In the genomic region with DNA sequence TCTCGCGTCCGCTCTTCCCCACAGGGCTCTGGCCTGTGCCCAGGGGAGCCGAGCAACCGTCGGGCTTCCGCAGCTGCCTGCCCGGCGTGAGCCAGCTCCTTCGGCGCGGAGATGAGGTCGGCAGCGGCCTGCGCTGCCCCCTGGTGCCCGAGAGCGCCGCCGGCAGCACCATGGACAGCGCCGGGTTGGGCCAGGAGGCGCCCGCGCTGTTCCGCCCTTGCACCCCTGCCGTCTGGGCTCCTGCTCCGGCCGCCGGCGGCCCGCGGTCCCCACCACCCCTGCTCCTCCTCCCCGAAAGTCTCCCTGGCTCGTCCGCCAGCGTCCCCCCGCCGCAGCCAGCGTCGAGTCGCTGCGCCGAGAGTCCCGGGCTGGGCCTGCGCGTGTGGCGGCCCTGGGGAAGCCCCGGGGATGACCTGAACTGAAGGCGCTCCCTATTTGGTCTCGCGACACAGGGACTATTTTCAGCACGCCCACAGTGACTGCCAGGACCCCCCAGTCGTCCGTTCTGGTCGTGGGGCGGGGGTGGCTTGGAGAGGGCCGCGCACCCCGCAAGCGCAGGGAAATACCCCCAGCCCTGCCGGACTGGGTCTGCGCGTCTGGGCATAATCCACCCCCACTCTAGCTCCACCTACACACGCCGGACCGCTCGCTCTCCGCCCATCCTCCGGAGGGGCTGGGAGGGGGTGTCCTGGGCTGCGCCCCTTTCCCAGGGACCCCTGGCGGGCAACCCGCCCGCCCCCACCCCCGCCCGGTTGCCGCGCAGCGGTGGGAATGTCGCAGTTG, we compare ENCODE assay signal across 8 cellular contexts. TPM values are rescaled to one million over a fixed set of nuclear protein-coding genes. Genes with fewer than 3 reads are reported as not detected.
DNase-seq lines count a peak whose midpoint lies in the region; ATAC-seq, FAIRE-seq and TF ChIP-seq lines count a peak whose summit lies in the region.

No MANE protein-coding gene starts in this region.

- ATAC-seq in GM18909 (IDR thresholded peaks at IDR 0.05; ENCODE audit: poor library complexity, unreplicated experiment): peak; percentile 55

- peak; percentile 82 for TF ChIP-seq CTCF in AG09309 (IDR thresholded peaks at IDR 0.05; ENCODE audit: control insufficient read depth, insufficient read depth, low read depth, low read length, missing control alignments)
- peak; percentile 56 for TF ChIP-seq CTCF in KMS-11 (conservative IDR thresholded peaks at IDR 0.05; ENCODE audit: low read depth, low read length)
- peak; percentile 74 for TF ChIP-seq CTCF in glutamatergic neuron (IDR thresholded peaks at IDR 0.05; ENCODE audit: partially characterized antibody, unreplicated experiment)

- DNase-seq in AG09309 (ENCODE audit: low read depth): no peak
- DNase-seq in SJSA1 (ENCODE audit: low read depth in 1 of 2, low spot score in 2 of 2): peak; percentile 62 to 82
- peak; percentile 80 for DNase-seq in activated naive CD4-positive, alpha-beta T cell treated with Interleukin-2 at 50 U/mL for 16 hours
- DNase-seq in glutamatergic neuron: peak; percentile 89
- peak; percentile 95 for DNase-seq in posterior vena cava (ENCODE audit: low spot score)
- peak; percentile 84 for DNase-seq in urothelium cell line (ENCODE audit: low spot score)

- H3K4me1 ChIP-seq in KMS-11 (ENCODE audit: low read depth, poor library complexity, severe bottlenecking) (peaks cover 11% of the 10 kb centered on the region), SJSA1 (replicated peaks) (peaks cover 14% of the 10 kb centered on the region)

- no peak overlapping the region for H3K9ac ChIP-seq in KMS-11

- no peaks in the 10 kb centered on the region for H3K79me2 ChIP-seq in KMS-11 (ENCODE audit: insufficient read depth, low read depth)

- H2AFZ ChIP-seq in KMS-11 (ENCODE audit: low read depth): peak overlapping the region; percentile 57; the same call in 1 of the 2 replicates

- no peaks in the 10 kb centered on the region for H3K36me3 Mint-ChIP-seq in glutamatergic neuron (ENCODE audit: unreplicated experiment)

- peaks cover 18% of the 10 kb centered on the region for H3K27me3 Mint-ChIP-seq in glutamatergic neuron (ENCODE audit: unreplicated experiment)

- H3K27ac Mint-ChIP-seq in glutamatergic neuron (ENCODE audit: unreplicated experiment): no peak overlapping the region

- H3K4me3 Mint-ChIP-seq in glutamatergic neuron (ENCODE audit: unreplicated experiment): no peak overlapping the region

- H3K4me2 ChIP-seq in KMS-11: peak overlapping the region; percentile 99

- no peaks in the 10 kb centered on the region for H3K36me3 ChIP-seq in KMS-11 (ENCODE audit: insufficient read depth)
- H3K36me3 ChIP-seq in SJSA1: no peaks in the 10 kb centered on the region

- no peaks in the 10 kb centered on the region for H3K9me3 ChIP-seq in SJSA1 (replicated peaks)

- FAIRE-seq in urothelium cell line (lab: Jason Lieb, UNC): no peak

- H3K4me3 ChIP-seq in AG09309 (ENCODE audit: control insufficient read depth, low read depth, low read length) (no peak overlapping the region; the same call in 1 of the 2 replicates), KMS-11 (IDR thresholded peaks at IDR 0.05; ENCODE audit: insufficient read depth, low read depth, low read length) (peak overlapping the region; percentile 70), SJSA1 (no peak overlapping the region)

- intact Hi-C loops in posterior vena cava (cut with DNase I): loop anchor here in 1 of 2 donors (5.0 to 10.0 kb wide), 2 partner anchors 162 to 190 kb away; no protein-coding TSS in a partner anchor

- H4K20me1 ChIP-seq in KMS-11 (ENCODE audit: insufficient read depth): no peaks in the 10 kb centered on the region

- H3K27ac ChIP-seq in KMS-11: no peak overlapping the region
- H3K27ac ChIP-seq in SJSA1: no peak overlapping the region

- H3K4me1 Mint-ChIP-seq in glutamatergic neuron (ENCODE audit: low read depth, unreplicated experiment): peaks cover 6% of the 10 kb centered on the region

- H3K9me3 Mint-ChIP-seq in glutamatergic neuron (ENCODE audit: unreplicated experiment): peaks cover 17% of the 10 kb centered on the region

- H3K27me3 ChIP-seq in KMS-11 (ENCODE audit: insufficient read depth, low read depth) (peaks cover 59% of the 10 kb centered on the region), SJSA1 (replicated peaks) (peaks cover 81% of the 10 kb centered on the region)

RNA-seq across cellular contexts. Expression of gene HES3, which starts 1.3 kb away (rescaled TPM):
- total RNA-seq in SJSA1 (2014; rRNA removed; shearing (Covaris generic)): not detected in 2 replicates
- 0.66 TPM for total RNA-seq in glutamatergic neuron (ENCODE audit: unreplicated experiment)
- not detected for total RNA-seq in posterior vena cava

RNA-seq across cellular contexts. Expression of gene ICMT, which starts 9.5 kb away (rescaled TPM):
- total RNA-seq in SJSA1 (2014; rRNA removed; shearing (Covaris generic)): 114 and 140 TPM in 2 replicates
- total RNA-seq in glutamatergic neuron (ENCODE audit: unreplicated experiment): 55.5 TPM
- 10 to 100 TPM; 49.6 to 61.1 TPM for total RNA-seq in posterior vena cava

RNA-seq across cellular contexts. Expression of gene GPR153, which starts 15.6 kb away (rescaled TPM):
- total RNA-seq in SJSA1 (2014; rRNA removed; shearing (Covaris generic)): 0.32 TPM in 1 of 2 replicates, not detected in the other
- total RNA-seq in glutamatergic neuron (ENCODE audit: unreplicated experiment): 174 TPM
- total RNA-seq in posterior vena cava: 10 to 100 TPM in 1 of 2 donors, 1 to 10 TPM in 1; 9.3 to 11.8 TPM

RNA-seq across cellular contexts. Expression of gene RNF207, which starts 39.4 kb away (rescaled TPM):
- total RNA-seq in SJSA1 (2014; rRNA removed; shearing (Covaris generic)): 5.4 and 27.3 TPM in 2 replicates
- total RNA-seq in glutamatergic neuron (ENCODE audit: unreplicated experiment) (5.6 TPM), posterior vena cava (1 to 10 TPM; 8.6 to 8.7 TPM)

RNA-seq across cellular contexts. Expression of gene RPL22, which starts 45.9 kb away (rescaled TPM):
- 149 and 187 TPM in 2 replicates for total RNA-seq in SJSA1 (2014; rRNA removed; shearing (Covaris generic))
- total RNA-seq in glutamatergic neuron (ENCODE audit: unreplicated experiment) (275 TPM), posterior vena cava (100 to 1,000 TPM; 275 to 296 TPM)

Comparison
In these comparisons a context has a peak if more than half of its experiments do, and no peak if none do; other contexts are left out.
1. RNA of gene GPR153, which starts 15.6 kb away (total RNA-seq): 174 TPM in glutamatergic neuron (single experiment); 9.3 to 11.8 TPM in posterior vena cava and 0.32 TPM in SJSA1; every median in the first group is over 10 times any median in the second.
2. Peak in every context shown above with its lines, with median percentiles within 50 percentile points of each other: CTCF ChIP-seq.